In genomic region chr16:46853713-46854443, GRCh38 we compare ENCODE assay signal across 8 cellular contexts. TPM values are rescaled to one million over a fixed set of nuclear protein-coding genes. Genes with fewer than 3 reads are reported as not detected.
DNase-seq lines count a peak whose midpoint lies in the region; ATAC-seq and TF ChIP-seq lines count a peak whose summit lies in the region.

No MANE protein-coding gene starts in this region.

- no peak overlapping the region for H3K4me3 Mint-ChIP-seq in activated naive CD8-positive, alpha-beta T cell treated with anti-CD3 and anti-CD28 coated beads, Interleukin-2, amount 10 ng/mL, durations not matched to agents 7 days and 5 days

- DNase-seq in NCI-H82 (lab: John Stamatoyannopoulos, UW) (peak; percentile 76), NCI-H82 treated with DMSO at 0.1 percent for 48 hours (lab: John Stamatoyannopoulos, UW; ENCODE audit: unreplicated experiment) (no peak), Kasumi-1 (lab: John Stamatoyannopoulos, UW) (peak; percentile 59 to 68), SK-N-SH (peak; percentile 83), Right ventricle myocardium superior (peak; percentile 83), posterior vena cava (ENCODE audit: low spot score) (peak; percentile 89), uterus (peak; percentile 60 to 70)
- peak; percentile 67 for DNase-seq in activated naive CD8-positive, alpha-beta T cell treated with anti-CD3 and anti-CD28 coated beads, Interleukin-2, amount 10 ng/mL, durations not matched to agents 7 days and 5 days

- H3K27ac ChIP-seq in SK-N-SH (ENCODE audit: low read depth in 2 of 2, low read length in 1 of 2) (no peak overlapping the region), uterus (no peak overlapping the region)

- no peak overlapping the region for H3K27ac Mint-ChIP-seq in activated naive CD8-positive, alpha-beta T cell treated with anti-CD3 and anti-CD28 coated beads, Interleukin-2, amount 10 ng/mL, durations not matched to agents 7 days and 5 days

- H3K36me3 Mint-ChIP-seq in activated naive CD8-positive, alpha-beta T cell treated with anti-CD3 and anti-CD28 coated beads, Interleukin-2, amount 10 ng/mL, durations not matched to agents 7 days and 5 days, result no peaks in the 10 kb centered on the region

- H3F3A ChIP-seq in SK-N-SH (replicated peaks; ENCODE audit: insufficient read depth), result no peaks in the 10 kb centered on the region

- WGBS in SK-N-SH (ENCODE audit: low lambda C conversion rate), result 2% methylated on average over 5 of the region's 5 CpGs

- H4K20me1 ChIP-seq in SK-N-SH (ENCODE audit: insufficient read depth), result no peaks in the 10 kb centered on the region

- no peak for TF ChIP-seq EP300 in SK-N-SH (IDR thresholded peaks at IDR 0.05; ENCODE audit: borderline replicate concordance in 1 of 2, low read depth in 1 of 2, low read length in 1 of 2)

- H2AFZ ChIP-seq in SK-N-SH (ENCODE audit: low read depth), result no peak overlapping the region

- CTCF ChIA-PET in SK-N-SH (lab: Yijun Ruan, JAX), result interaction anchor here (0.6 to 5.1 kb wide), 44 partner anchors 9 to 1780 kb away, joined by 3 to 231 read pairs (median 5); partner anchors contain the start of genes ABCC12 and GPT2

- intact Hi-C loops in Right ventricle myocardium superior (cut with DNase I), result loop anchor here (2.0 kb wide), 1 partner anchor 53 kb away; no protein-coding TSS in a partner anchor
- intact Hi-C loops in posterior vena cava (cut with DNase I), result loop anchor here (2.0 kb wide), 2 partner anchors 53 to 55 kb away; no protein-coding TSS in a partner anchor
- intact Hi-C loops in uterus (cut with DNase I; ENCODE audit: low total_unique reads), result loop anchor here (5.0 kb wide), 1 partner anchor 53 kb away; no protein-coding TSS in a partner anchor

- H3K27me3 Mint-ChIP-seq in activated naive CD8-positive, alpha-beta T cell treated with anti-CD3 and anti-CD28 coated beads, Interleukin-2, amount 10 ng/mL, durations not matched to agents 7 days and 5 days, result no peaks in the 10 kb centered on the region

- H3K4me2 ChIP-seq in SK-N-SH, result no peak overlapping the region

- TF ChIP-seq POLR2A in uterus (IDR thresholded peaks at IDR 0.05), result no peak

- H3K9me2 ChIP-seq in SK-N-SH, result no peaks in the 10 kb centered on the region

- H3K9me3 ChIP-seq in SK-N-SH (no peaks in the 10 kb centered on the region), uterus (no peaks in the 10 kb centered on the region)

- H3K9ac ChIP-seq in SK-N-SH, result no peak overlapping the region

- H3K36me3 ChIP-seq in SK-N-SH (replicated peaks in 1 of 2; ENCODE audit: control insufficient read depth in 1 of 2, insufficient read depth in 2 of 2, low read length in 1 of 2) (no peaks in the 10 kb centered on the region), uterus (no peaks in the 10 kb centered on the region)

- TF ChIP-seq RAD21 in SK-N-SH (IDR thresholded peaks at IDR 0.05; ENCODE audit: low read length), result peak; percentile 99

- no peaks in the 10 kb centered on the region for H3K9me3 Mint-ChIP-seq in activated naive CD8-positive, alpha-beta T cell treated with anti-CD3 and anti-CD28 coated beads, Interleukin-2, amount 10 ng/mL, durations not matched to agents 7 days and 5 days

- no peaks in the 10 kb centered on the region for H3K4me1 Mint-ChIP-seq in activated naive CD8-positive, alpha-beta T cell treated with anti-CD3 and anti-CD28 coated beads, Interleukin-2, amount 10 ng/mL, durations not matched to agents 7 days and 5 days

- ATAC-seq in activated naive CD8-positive, alpha-beta T cell treated with anti-CD3 and anti-CD28 coated beads, Interleukin-2, amount 10 ng/mL, durations not matched to agents 7 days and 5 days (ENCODE audit: low read depth), result peak; percentile 50
- ATAC-seq in Right ventricle myocardium superior (ENCODE audit: poor library complexity), result peak; percentile 94

- POLR2A ChIA-PET in SK-N-SH (lab: Yijun Ruan, JAX), result interaction anchor here (0.5 to 1.3 kb wide), 3 partner anchors 55 to 144 kb away, joined by 4 to 5 read pairs (median 4); no protein-coding TSS in a partner anchor
- POLR2A ChIA-PET in activated naive CD8-positive, alpha-beta T cell treated with anti-CD3 and anti-CD28 coated beads, Interleukin-2, amount 10 ng/mL, durations not matched to agents 7 days and 5 days (lab: Charles Lee), result interaction anchor here (0.7 to 1.0 kb wide), 2 partner anchors 9 to 120 kb away, joined by 3 to 5 read pairs; partner anchors contain the start of gene DNAJA2

- peak; percentile 86 for TF ChIP-seq CTCF in SK-N-SH (IDR thresholded peaks at IDR 0.05)
- TF ChIP-seq CTCF in uterus (IDR thresholded peaks at IDR 0.05), result peak; percentile 67 to 80 (median 74)

- H3K79me2 ChIP-seq in SK-N-SH (ENCODE audit: insufficient read depth), result no peaks in the 10 kb centered on the region

- no peak overlapping the region; a peak in 1 of 4 replicates for H3K4me3 ChIP-seq in SK-N-SH (ENCODE audit: low read depth in 2 of 2, low read length in 1 of 2)
- H3K4me3 ChIP-seq in uterus, result no peak overlapping the region

- H3K27me3 ChIP-seq in SK-N-SH (ENCODE audit: insufficient read depth) (no peaks in the 10 kb centered on the region), uterus (no peaks in the 10 kb centered on the region)

- H3K4me1 ChIP-seq in SK-N-SH (ENCODE audit: control insufficient read depth in 1 of 2, insufficient read depth in 2 of 2, low read depth in 1 of 2, low read length in 1 of 2) (peaks cover 0 to 2% of the 10 kb centered on the region in 2 experiments; a peak in 1 of 4 replicates), uterus (no peaks in the 10 kb centered on the region)

TF ChIP-seq in SK-N-SH, 30 proteins besides CTCF, POLR2A, EP300 and RAD21:
- TF ChIP-seq SMC3 (IDR thresholded peaks at IDR 0.05; ENCODE audit: low read depth, low read length), result peak; percentile 86
- 0 out of 2 replicates have a peak, but pooled peaks have one; percentile 20 for TF ChIP-seq MXI1 (IDR thresholded peaks at IDR 0.05; ENCODE audit: low read depth, low read length)
- no peak for TF ChIP-seq PBX3 (IDR thresholded peaks at IDR 0.05)
TF ChIP-seq in SK-N-SH: peak in this region for 2.

RNA-seq across cellular contexts. Expression of gene C16orf87, which starts 22.9 kb away (rescaled TPM):
- polyA plus RNA-seq in SK-N-SH (2012; rRNA removed), result 3.5 TPM in 2 replicates
- polyA plus RNA-seq in SK-N-SH (2012; cell fraction: cytosol; rRNA removed), result 4.9 and 7.4 TPM in 2 replicates
- 1.8 and 2.1 TPM in 2 replicates for polyA plus RNA-seq in SK-N-SH (2012; cell fraction: nucleus; rRNA removed)
- total RNA-seq in activated naive CD8-positive, alpha-beta T cell treated with anti-CD3 and anti-CD28 coated beads, Interleukin-2, amount 10 ng/mL, durations not matched to agents 7 days and 5 days, result 1 to 10 TPM; 8.8 to 9.5 TPM
- total RNA-seq in Right ventricle myocardium superior, result 12.9 TPM
- 1 to 10 TPM; 6.4 to 9.4 TPM for total RNA-seq in posterior vena cava
- 10 to 100 TPM in 1 of 4 donors, 1 to 10 TPM in 2, under 1 TPM in 1; under 0.01 to 20.1 (median 5.5) TPM for total RNA-seq in uterus

RNA-seq across cellular contexts. Expression of gene GPT2, which starts 30.3 kb away (rescaled TPM):
- polyA plus RNA-seq in SK-N-SH (2012; rRNA removed), result 19.9 and 21.9 TPM in 2 replicates
- 13.2 and 17.3 TPM in 2 replicates for polyA plus RNA-seq in SK-N-SH (2012; cell fraction: cytosol; rRNA removed)
- 27.2 and 28.5 TPM in 2 replicates for polyA plus RNA-seq in SK-N-SH (2012; cell fraction: nucleus; rRNA removed)
- total RNA-seq in activated naive CD8-positive, alpha-beta T cell treated with anti-CD3 and anti-CD28 coated beads, Interleukin-2, amount 10 ng/mL, durations not matched to agents 7 days and 5 days, result 1 to 10 TPM; 4.8 to 6.3 TPM
- 22.9 TPM for total RNA-seq in Right ventricle myocardium superior
- 1 to 10 TPM; 3.3 to 4.5 TPM for total RNA-seq in posterior vena cava
- 10 to 100 TPM in 1 of 4 donors, 1 to 10 TPM in 2, not detected in 1; 1.5 to 11.0 (median 4.4) TPM for total RNA-seq in uterus
